In genomic region chr14:89214221-89214965, GRCh38 we compare ENCODE assay signal across 11 cellular contexts.
DNase-seq lines count a peak whose midpoint lies in the region; ATAC-seq and TF ChIP-seq lines count a peak whose summit lies in the region.
"Had no signal": no experiment of that assay in that cellular context is flagged by ENCODE, and none has a peak within 500 bp of the region (broad histone marks: within the 10 kb centered on the region; RNA-seq: fewer than 3 reads in every experiment).

No MANE protein-coding gene starts in this region.

- H3K27ac Mint-ChIP-seq in dendritic cell treated with granulocyte-macrophage colony-stimulating factor and Interleukin-4, amounts not matched to agents 40 ng/mL and 50 ng/mL, for 4 days = peak overlapping the region; percentile 39
- no peak overlapping the region for H3K27ac Mint-ChIP-seq in activated T-cell treated with anti-CD3 and anti-CD28 coated beads, Interleukin-2, amount 50 U/mL, for 24 hours
- H3K27ac Mint-ChIP-seq: activated CD4-positive, alpha-beta T cell treated with anti-CD3 and anti-CD28 coated beads, Interleukin-2, amount 10 ng/mL, durations not matched to agents 7 days and 5 days; IgD-negative memory B cell had no signal

- H3K4me3 ChIP-seq in lung = no peak overlapping the region

- peaks cover 10% of the 10 kb centered on the region for H3K9me3 Mint-ChIP-seq in dendritic cell treated with granulocyte-macrophage colony-stimulating factor and Interleukin-4, amounts not matched to agents 40 ng/mL and 50 ng/mL, for 4 days
- H3K9me3 Mint-ChIP-seq in activated T-cell treated with anti-CD3 and anti-CD28 coated beads, Interleukin-2, amount 50 U/mL, for 24 hours = no peaks in the 10 kb centered on the region
- H3K9me3 Mint-ChIP-seq: activated CD4-positive, alpha-beta T cell treated with anti-CD3 and anti-CD28 coated beads, Interleukin-2, amount 10 ng/mL, durations not matched to agents 7 days and 5 days; IgD-negative memory B cell had no signal

- 41 to 60% methylated on average over 14 of the region's 14 CpGs for WGBS in lung, 2 donors

- H3K9me3 ChIP-seq in lung (ENCODE audit: control insufficient read depth in 2 of 2, insufficient read depth in 1 of 2, low read length in 1 of 2) = no peaks in the 10 kb centered on the region

- peak; percentile 89 for ATAC-seq in lung (ENCODE audit: insufficient read depth, low FRiP score)
- no peak for ATAC-seq in HG03095 (IDR thresholded peaks at IDR 0.05; ENCODE audit: unreplicated experiment)

- no peaks in the 10 kb centered on the region for H3K36me3 ChIP-seq in lung (ENCODE audit: control insufficient read depth in 2 of 2, insufficient read depth in 2 of 2, low read length in 2 of 2)

- peaks cover 42% of the 10 kb centered on the region for H3K36me3 Mint-ChIP-seq in dendritic cell treated with granulocyte-macrophage colony-stimulating factor and Interleukin-4, amounts not matched to agents 40 ng/mL and 50 ng/mL, for 4 days (ENCODE audit: low read depth)
- peaks cover 46% of the 10 kb centered on the region for H3K36me3 Mint-ChIP-seq in activated T-cell treated with anti-CD3 and anti-CD28 coated beads, Interleukin-2, amount 50 U/mL, for 24 hours (ENCODE audit: low read depth)

- no peak overlapping the region for H3K4me3 Mint-ChIP-seq in dendritic cell treated with granulocyte-macrophage colony-stimulating factor and Interleukin-4, amounts not matched to agents 40 ng/mL and 50 ng/mL, for 4 days
- no peak overlapping the region for H3K4me3 Mint-ChIP-seq in activated T-cell treated with anti-CD3 and anti-CD28 coated beads, Interleukin-2, amount 50 U/mL, for 24 hours
- H3K4me3 Mint-ChIP-seq: activated CD4-positive, alpha-beta T cell treated with anti-CD3 and anti-CD28 coated beads, Interleukin-2, amount 10 ng/mL, durations not matched to agents 7 days and 5 days; IgD-negative memory B cell had no signal

- H3K4me1 Mint-ChIP-seq in dendritic cell treated with granulocyte-macrophage colony-stimulating factor and Interleukin-4, amounts not matched to agents 40 ng/mL and 50 ng/mL, for 4 days (ENCODE audit: low read depth) = peaks cover 62% of the 10 kb centered on the region
- H3K4me1 Mint-ChIP-seq in activated T-cell treated with anti-CD3 and anti-CD28 coated beads, Interleukin-2, amount 50 U/mL, for 24 hours (ENCODE audit: low read depth) = peaks cover 15% of the 10 kb centered on the region
- H3K4me1 Mint-ChIP-seq: activated CD4-positive, alpha-beta T cell treated with anti-CD3 and anti-CD28 coated beads, Interleukin-2, amount 10 ng/mL, durations not matched to agents 7 days and 5 days had no signal

- no peak for TF ChIP-seq CTCF in lung (IDR thresholded peaks at IDR 0.05; ENCODE audit: control extremely low read depth, extremely low read depth)

- H3K27me3 ChIP-seq in lung (ENCODE audit: control insufficient read depth, insufficient read depth) = no peaks in the 10 kb centered on the region

- peak overlapping the region in 1 of 2 donors; percentile 26 for H3K27ac ChIP-seq in lung (ENCODE audit: low read depth in 1 of 2, low read length in 1 of 2)

- H3K4me1 ChIP-seq in lung (ENCODE audit: control insufficient read depth in 2 of 2, insufficient read depth in 2 of 2, low read length in 2 of 2) = peaks cover 4 to 12% of the 10 kb centered on the region in 2 donors

- DNase-seq in NCI-H1417 (lab: John Stamatoyannopoulos, UW) (peak; percentile 36 to 82 (median 56)), NCI-H1417 treated with DMSO at 0.1 percent for 48 hours (lab: John Stamatoyannopoulos, UW) (no peak), lung (ENCODE audit: low spot score) (peak; percentile 91), ureter (ENCODE audit: low spot score) (peak; percentile 91)
- DNase-seq in activated T-cell treated with anti-CD3 and anti-CD28 coated beads, Interleukin-2, amount 50 U/mL, for 24 hours = no peak
- no peak for DNase-seq in activated CD4-positive, alpha-beta T cell treated with anti-CD3 and anti-CD28 coated beads, Interleukin-2, amount 50 U/mL, for 4 hours
- DNase-seq: activated CD4-positive, alpha-beta T cell treated with anti-CD3 and anti-CD28 coated beads, Interleukin-2, amount 10 ng/mL, durations not matched to agents 7 days and 5 days; foreskin melanocyte had no signal

- intact Hi-C loops in dendritic cell treated with granulocyte-macrophage colony-stimulating factor and Interleukin-4, amounts not matched to agents 40 ng/mL and 50 ng/mL, for 4 days (cut with micrococcal nuclease) = no loop called here

- no peaks in the 10 kb centered on the region for H3K27me3 Mint-ChIP-seq in dendritic cell treated with granulocyte-macrophage colony-stimulating factor and Interleukin-4, amounts not matched to agents 40 ng/mL and 50 ng/mL, for 4 days
- H3K27me3 Mint-ChIP-seq in activated T-cell treated with anti-CD3 and anti-CD28 coated beads, Interleukin-2, amount 50 U/mL, for 24 hours = no peaks in the 10 kb centered on the region
- H3K27me3 Mint-ChIP-seq: activated CD4-positive, alpha-beta T cell treated with anti-CD3 and anti-CD28 coated beads, Interleukin-2, amount 10 ng/mL, durations not matched to agents 7 days and 5 days; IgD-negative memory B cell had no signal

Comparison
In these comparisons a context has a peak if more than half of its experiments do, and no peak if none do; other contexts are left out.
1. DNase-seq: peak in NCI-H1417 (3 of 3), lung (single experiment) and ureter (single experiment); none in NCI-H1417 treated with DMSO at 0.1 percent for 48 hours (single experiment), activated T-cell treated with anti-CD3 and anti-CD28 coated beads, Interleukin-2, amount 50 U/mL, for 24 hours (single experiment) and activated CD4-positive, alpha-beta T cell treated with anti-CD3 and anti-CD28 coated beads, Interleukin-2, amount 50 U/mL, for 4 hours (0 of 2).